In genomic region chr5:1014346-1014745, GRCh38 we compare ENCODE assay signal across 16 cellular contexts. TPM values are rescaled to one million over a fixed set of nuclear protein-coding genes. Genes with fewer than 3 reads are reported as not detected.
DNase-seq lines count a peak whose midpoint lies in the region; ATAC-seq and TF ChIP-seq lines count a peak whose summit lies in the region.
"Had no signal": no experiment of that assay in that cellular context is flagged by ENCODE, and none has a peak within 500 bp of the region (broad histone marks: within the 10 kb centered on the region; RNA-seq: fewer than 3 reads in every experiment).

No MANE protein-coding gene starts in this region.

- intact Hi-C loops in Right ventricle myocardium superior (cut with DNase I) = no loop called here
- intact Hi-C loops in cardiac septum (cut with DNase I) = loop anchor here (10.0 kb wide), 1 partner anchor 90 kb away; no protein-coding TSS in a partner anchor
- intact Hi-C loops in right cardiac atrium (cut with DNase I) = no loop called here
- intact Hi-C loops in psoas muscle (cut with DNase I) = no loop called here
- intact Hi-C loops in CD14-positive monocyte (cut with micrococcal nuclease) = no loop called here

- ATAC-seq in Right ventricle myocardium superior (ENCODE audit: poor library complexity) (no peak), right cardiac atrium (no peak), psoas muscle (no peak)
- ATAC-seq: CD8-positive, alpha-beta T cell had no signal

- H3K36me3 ChIP-seq in BLaER1 treated with 17β-estradiol and CSF1 and Interleukin-3, amounts not matched to agents 10 nM and 100 nM = peaks cover 0 to 13% (median 0%) of the 10 kb centered on the region in 11 experiments; a peak in 2 of 22 replicates
- H3K36me3 ChIP-seq in psoas muscle (ENCODE audit: insufficient read depth in 1 of 2, low read depth in 1 of 2) = no peaks in the 10 kb centered on the region
- H3K36me3 ChIP-seq: HAP-1 had no signal

- WGBS in right cardiac atrium = 90% methylated on average over 14 of the region's 14 CpGs
- WGBS in psoas muscle, 3 donors = 84 to 92% (median 86%) methylated on average over 14 of the region's 14 CpGs

- H3K9me3 Mint-ChIP-seq in mesothelial cell of epicardium (no peaks in the 10 kb centered on the region), CD14-positive monocyte (peaks cover 0 to 6% (median 3%) of the 10 kb centered on the region in 7 donors)
- H3K9me3 Mint-ChIP-seq: CD8-positive, alpha-beta T cell had no signal

- H3K4me1 Mint-ChIP-seq in mesothelial cell of epicardium (peaks cover 25% of the 10 kb centered on the region), CD14-positive monocyte (no peaks in the 10 kb centered on the region)

- H4K20me1 ChIP-seq in BLaER1 treated with 17β-estradiol and CSF1 and Interleukin-3, amounts not matched to agents 10 nM and 100 nM = peaks cover 0 to 100% (median 92%) of the 10 kb centered on the region in 11 experiments; a peak in 18 of 22 replicates

- H3K4me3 ChIP-seq in BLaER1 treated with 17β-estradiol and CSF1 and Interleukin-3, amounts not matched to agents 10 nM and 100 nM = no peak overlapping the region
- H3K4me3 ChIP-seq in right cardiac atrium (ENCODE audit: low read length) (no peak overlapping the region), psoas muscle (no peak overlapping the region)
- H3K4me3 ChIP-seq: HAP-1 had no signal

- no peak overlapping the region for H3K27ac ChIP-seq in BLaER1 treated with 17β-estradiol and CSF1 and Interleukin-3, amounts not matched to agents 10 nM and 100 nM
- no peak overlapping the region for H3K27ac ChIP-seq in right cardiac atrium (ENCODE audit: low read length)
- H3K27ac ChIP-seq in psoas muscle = no peak overlapping the region
- H3K27ac ChIP-seq: C4-2B had no signal

- H3K27ac Mint-ChIP-seq in mesothelial cell of epicardium (no peak overlapping the region), CD14-positive monocyte (peak overlapping the region in 1 of 7 donors; percentile 53)
- H3K27ac Mint-ChIP-seq: CD8-positive, alpha-beta T cell had no signal

- peak overlapping the region in 2 of 11 experiments; percentile 16 to 26; a peak in 1 of 22 replicates for H3K9ac ChIP-seq in BLaER1 treated with 17β-estradiol and CSF1 and Interleukin-3, amounts not matched to agents 10 nM and 100 nM

- H3K27me3 Mint-ChIP-seq in mesothelial cell of epicardium (ENCODE audit: low read depth) = peaks cover 46% of the 10 kb centered on the region
- H3K27me3 Mint-ChIP-seq in CD14-positive monocyte (ENCODE audit: low read depth in 3 of 3) = peaks cover 16 to 29% (median 28%) of the 10 kb centered on the region in 3 donors

- H3K4me3 Mint-ChIP-seq in mesothelial cell of epicardium (no peak overlapping the region), CD14-positive monocyte (no peak overlapping the region)
- H3K4me3 Mint-ChIP-seq: CD8-positive, alpha-beta T cell had no signal

- H3K27me3 ChIP-seq in BLaER1 treated with 17β-estradiol and CSF1 and Interleukin-3, amounts not matched to agents 10 nM and 100 nM = peaks cover 7 to 61% (median 18%) of the 10 kb centered on the region in 11 experiments
- H3K27me3 ChIP-seq in right cardiac atrium (ENCODE audit: control insufficient read depth, insufficient read depth) = no peaks in the 10 kb centered on the region
- H3K27me3 ChIP-seq in psoas muscle (ENCODE audit: insufficient read depth in 3 of 3, low read length in 2 of 3) = peaks cover 0 to 48% (median 6%) of the 10 kb centered on the region in 3 donors

- TF ChIP-seq CTCF in psoas muscle (IDR thresholded peaks at IDR 0.05) = no peak
- TF ChIP-seq CTCF in mesothelial cell of epicardium (IDR thresholded peaks at IDR 0.05; ENCODE audit: unreplicated experiment) = no peak
- TF ChIP-seq CTCF in CD14-positive monocyte (IDR thresholded peaks at IDR 0.05) = no peak

- no peaks in the 10 kb centered on the region for H3K9me3 ChIP-seq in BLaER1 treated with 17β-estradiol and CSF1 and Interleukin-3, amounts not matched to agents 10 nM and 100 nM (replicated peaks in 1 of 11)
- no peaks in the 10 kb centered on the region for H3K9me3 ChIP-seq in right cardiac atrium (ENCODE audit: control insufficient read depth, low read length)
- no peaks in the 10 kb centered on the region for H3K9me3 ChIP-seq in psoas muscle
- H3K9me3 ChIP-seq: HAP-1 had no signal

- H3K4me1 ChIP-seq in BLaER1 treated with 17β-estradiol and CSF1 and Interleukin-3, amounts not matched to agents 10 nM and 100 nM = peaks cover 28 to 99% (median 86%) of the 10 kb centered on the region in 10 experiments
- no peaks in the 10 kb centered on the region for H3K4me1 ChIP-seq in right cardiac atrium (ENCODE audit: control insufficient read depth, insufficient read depth, low read length)
- no peaks in the 10 kb centered on the region for H3K4me1 ChIP-seq in psoas muscle
- H3K4me1 ChIP-seq: HAP-1 had no signal

- peak overlapping the region in 9 of 11 experiments; percentile 57 to 100 (median 97); a peak in 18 of 22 replicates for H3K4me2 ChIP-seq in BLaER1 treated with 17β-estradiol and CSF1 and Interleukin-3, amounts not matched to agents 10 nM and 100 nM

- H3K36me3 Mint-ChIP-seq in mesothelial cell of epicardium (no peaks in the 10 kb centered on the region), CD14-positive monocyte (no peaks in the 10 kb centered on the region)
- H3K36me3 Mint-ChIP-seq: CD8-positive, alpha-beta T cell had no signal

- DNase-seq in Right ventricle myocardium superior (peak; percentile 31), cardiac septum (ENCODE audit: low spot score) (no peak), right cardiac atrium (peak; percentile 8 to 42 (median 31)), psoas muscle (peak; percentile 7 to 28), NCI-H82 (lab: John Stamatoyannopoulos, UW) (no peak), mesothelial cell of epicardium (ENCODE audit: low spot score in 2 of 2, unreplicated experiment in 2 of 2) (no peak), CD14-positive monocyte (ENCODE audit: low spot score) (no peak)
- DNase-seq: ACHN; CD8-positive, alpha-beta T cell; COR-L47; DMS153; DMS79 treated with DMSO at 0.1 percent for 48 hours; EL had no signal

RNA-seq across cellular contexts. Expression of gene NKD2, which starts 5.7 kb away (rescaled TPM):
- total RNA-seq in Right ventricle myocardium superior (2.8 TPM), cardiac septum (3.6 TPM), right cardiac atrium (1 to 10 TPM; 1.9 to 8.6 (median 3.1) TPM), psoas muscle (under 1 TPM in 3 of 4 donors, not detected in 1; 0.59 to 0.96 (median 0.83) TPM), mesothelial cell of epicardium (52.8 to 65.1 TPM (median 63.4 TPM) in 3 replicates)
- polyA plus RNA-seq in right cardiac atrium (2.6 TPM), psoas muscle (under 1 TPM; 0.08 to 0.68 (median 0.35) TPM), CD14-positive monocyte (not detected)

Comparison
In these comparisons a context has a peak if more than half of its experiments do, and no peak if none do; other contexts are left out.
1. DNase-seq: peak in Right ventricle myocardium superior (single experiment), right cardiac atrium (3 of 3) and psoas muscle (2 of 2); none in cardiac septum (single experiment), NCI-H82 (single experiment), mesothelial cell of epicardium (0 of 2) and CD14-positive monocyte (single experiment).